In genomic region chr13:48507024-48507423, GRCh38 we compare ENCODE assay signal across 15 cellular contexts. TPM values are rescaled to one million over a fixed set of nuclear protein-coding genes. Genes with fewer than 3 reads are reported as not detected.
DNase-seq lines count a peak whose midpoint lies in the region; ATAC-seq and TF ChIP-seq lines count a peak whose summit lies in the region.
"Had no signal": no experiment of that assay in that cellular context is flagged by ENCODE, and none has a peak within 500 bp of the region (broad histone marks: within the 10 kb centered on the region; RNA-seq: fewer than 3 reads in every experiment).

No MANE protein-coding gene starts in this region.

- H3K4me1 ChIP-seq in CD8-positive, alpha-beta memory T cell (ENCODE audit: insufficient read depth, low read length) = peaks cover 39% of the 10 kb centered on the region
- H3K4me1 ChIP-seq in Peyer's patch (peaks cover 0 to 12% (median 9%) of the 10 kb centered on the region in 4 donors), foreskin keratinocyte (peaks cover 25% of the 10 kb centered on the region), spleen (peaks cover 10 to 54% (median 38%) of the 10 kb centered on the region in 6 donors)

- no peak for DNase-seq in CD8-positive, alpha-beta memory T cell
- DNase-seq in Peyer's patch (no peak), foreskin keratinocyte (peak; percentile 63 to 83), spleen (no peak), GDM1 (lab: John Stamatoyannopoulos, UW) (no peak)
- DNase-seq in stimulated activated CD4-positive, alpha-beta T cell treated with anti-CD3 and anti-CD28 coated beads, Interleukin-2, amount 100 ng/mL, for 24 hours = no peak
- DNase-seq: activated T-cell treated with anti-CD3 and anti-CD28 coated beads, Interleukin-2, amount 50 U/mL, for 24 hours; amniotic stem cell; cortex of kidney; mesenchymal stem cell; NCI-H1436 treated with DMSO at 0.1 percent for 48 hours; NCI-H510A; occipital lobe had no signal

- no peak overlapping the region for H3K4me3 Mint-ChIP-seq in CD8-positive, alpha-beta memory T cell
- H3K4me3 Mint-ChIP-seq: activated T-cell treated with anti-CD3 and anti-CD28 coated beads, Interleukin-2, amount 50 U/mL, for 24 hours had no signal

- no peaks in the 10 kb centered on the region for H3K9me3 Mint-ChIP-seq in CD8-positive, alpha-beta memory T cell
- H3K9me3 Mint-ChIP-seq: activated T-cell treated with anti-CD3 and anti-CD28 coated beads, Interleukin-2, amount 50 U/mL, for 24 hours; IgD-negative memory B cell had no signal

- H3K36me3 Mint-ChIP-seq in CD8-positive, alpha-beta memory T cell = peaks cover 0 to 11% (median 10%) of the 10 kb centered on the region in 3 donors
- H3K36me3 Mint-ChIP-seq: IgD-negative memory B cell had no signal

- H3K27ac Mint-ChIP-seq in CD8-positive, alpha-beta memory T cell = peak overlapping the region in 5 of 8 donors; percentile 32 to 96 (median 92)

- H3K9me3 ChIP-seq in CD8-positive, alpha-beta memory T cell (ENCODE audit: low read length) = no peaks in the 10 kb centered on the region
- H3K9me3 ChIP-seq in Peyer's patch (no peaks in the 10 kb centered on the region), spleen (no peaks in the 10 kb centered on the region)

- no peak overlapping the region for H3K27ac ChIP-seq in CD8-positive, alpha-beta memory T cell (ENCODE audit: low read depth, low read length)
- H3K27ac ChIP-seq in Peyer's patch (peak overlapping the region in 3 of 4 donors; percentile 66 to 73 (median 72)), foreskin keratinocyte (peak overlapping the region; percentile 96), spleen (peak overlapping the region in 5 of 8 donors; percentile 83 to 89 (median 86))

- no peaks in the 10 kb centered on the region for H3K36me3 ChIP-seq in CD8-positive, alpha-beta memory T cell (ENCODE audit: insufficient read depth, low read length)
- H3K36me3 ChIP-seq in Peyer's patch = no peaks in the 10 kb centered on the region
- peaks cover 0 to 33% (median 0%) of the 10 kb centered on the region in 6 donors for H3K36me3 ChIP-seq in spleen

- no peak for TF ChIP-seq CTCF in Peyer's patch (IDR thresholded peaks at IDR 0.05)
- no peak for TF ChIP-seq CTCF in foreskin keratinocyte (conservative IDR thresholded peaks at IDR 0.05)
- no peak for TF ChIP-seq CTCF in spleen (IDR thresholded peaks at IDR 0.05 in 8 of 11, conservative IDR thresholded peaks at IDR 0.05 in 3 of 11)

- peaks cover 38 to 66% (median 63%) of the 10 kb centered on the region in 3 donors for H3K4me1 Mint-ChIP-seq in CD8-positive, alpha-beta memory T cell

- H3K27me3 Mint-ChIP-seq in CD8-positive, alpha-beta memory T cell = peaks cover 0 to 2% of the 10 kb centered on the region in 2 donors
- H3K27me3 Mint-ChIP-seq: activated T-cell treated with anti-CD3 and anti-CD28 coated beads, Interleukin-2, amount 50 U/mL, for 24 hours had no signal

- H3K27me3 ChIP-seq in CD8-positive, alpha-beta memory T cell (ENCODE audit: insufficient read depth, low read length, poor library complexity, severe bottlenecking) = no peaks in the 10 kb centered on the region
- H3K27me3 ChIP-seq in Peyer's patch (no peaks in the 10 kb centered on the region), foreskin keratinocyte (no peaks in the 10 kb centered on the region), spleen (replicated peaks in 1 of 7) (no peaks in the 10 kb centered on the region)

- POLR2A ChIA-PET in CD8-positive, alpha-beta memory T cell (lab: Charles Lee) = no interaction called here

- intact Hi-C loops in spleen (cut with DNase I; ENCODE audit: low total_unique reads) = no loop called here

- WGBS in spleen, 5 donors = 82 to 95% (median 91%) methylated on average over 10 of the region's 10 CpGs

- TF ChIP-seq POLR2A in Peyer's patch (IDR thresholded peaks at IDR 0.05) (no peak), spleen (IDR thresholded peaks at IDR 0.05) (no peak)

- CTCF ChIA-PET in CD8-positive, alpha-beta memory T cell (lab: Charles Lee) = interaction anchor here (0.5 to 0.9 kb wide), 2 partner anchors 14 to 97 kb away, joined by 3 to 4 read pairs; no protein-coding TSS in a partner anchor

- ATAC-seq in foreskin keratinocyte (no peak), HG03196 (IDR thresholded peaks at IDR 0.05; ENCODE audit: unreplicated experiment) (no peak)

- no peak overlapping the region for H3K4me3 ChIP-seq in CD8-positive, alpha-beta memory T cell (ENCODE audit: low read length)
- H3K4me3 ChIP-seq in Peyer's patch (no peak overlapping the region), spleen (no peak overlapping the region)

RNA-seq across cellular contexts. Expression of gene RCBTB2, which starts 25.9 kb away (rescaled TPM):
- 1 to 10 TPM; 5.4 to 6.5 TPM for total RNA-seq in CD8-positive, alpha-beta memory T cell
- polyA plus RNA-seq in CD8-positive, alpha-beta memory T cell = 23.4 TPM
- 1 to 10 TPM; 3.2 to 6.3 (median 5.2) TPM for total RNA-seq in Peyer's patch
- total RNA-seq in foreskin keratinocyte = 3.2 and 4.1 TPM in 2 replicates
- 1.6 and 2.1 TPM in 2 replicates for polyA plus RNA-seq in foreskin keratinocyte
- 10 to 100 TPM; 14.4 to 19.6 (median 15.9) TPM for total RNA-seq in spleen
- polyA plus RNA-seq in spleen = 10 to 100 TPM in 2 of 3 donors, 1 to 10 TPM in 1; 6.7 to 14.1 (median 12.5) TPM

Comparison
In these comparisons a context has a peak if more than half of its experiments do, and no peak if none do; other contexts are left out.
1. DNase-seq: peak in foreskin keratinocyte (2 of 2); none in CD8-positive, alpha-beta memory T cell (0 of 5), Peyer's patch (0 of 3), spleen (single experiment), GDM1 (single experiment) and stimulated activated CD4-positive, alpha-beta T cell treated with anti-CD3 and anti-CD28 coated beads, Interleukin-2, amount 100 ng/mL, for 24 hours (0 of 2).